2 cellular contexts compared by ENCODE assay signal in genomic region chr19:53865523-53865917, GRCh38.
TF ChIP-seq lines count a peak whose summit lies in the region.

No MANE protein-coding gene starts in this region.

TF ChIP-seq in H1, 55 proteins besides CTCF, POLR2A, EP300 and RAD21:
- TF ChIP-seq ZNF274 (IDR thresholded peaks at IDR 0.05; ENCODE audit: borderline replicate concordance, extremely low read depth, low read length), result no peak
- no peak for TF ChIP-seq GTF2F1 (IDR thresholded peaks at IDR 0.05; ENCODE audit: borderline replicate concordance, low read depth, low read length)
- TF ChIP-seq RBBP5 (IDR thresholded peaks at IDR 0.05; ENCODE audit: borderline replicate concordance, low read depth, low read length), result no peak
- TF ChIP-seq SP1 (IDR thresholded peaks at IDR 0.05; ENCODE audit: low read depth, low read length), result no peak
- TF ChIP-seq BACH1 (IDR thresholded peaks at IDR 0.05; ENCODE audit: low read length), result no peak
- TF ChIP-seq TBP (IDR thresholded peaks at IDR 0.05; ENCODE audit: low read depth, low read length), result no peak
- no peak for TF ChIP-seq CEBPB (IDR thresholded peaks at IDR 0.05; ENCODE audit: low read depth, low read length)
- TF ChIP-seq SP2 (IDR thresholded peaks at IDR 0.05; ENCODE audit: low read length), result no peak
- no peak for TF ChIP-seq CBX5 (IDR thresholded peaks at IDR 0.05; ENCODE audit: low read depth, low read length)
- no peak for TF ChIP-seq FOSL1 (IDR thresholded peaks at IDR 0.05; ENCODE audit: insufficient read depth, low read depth, low read length)
- TF ChIP-seq TCF12 (IDR thresholded peaks at IDR 0.05; ENCODE audit: low read depth, low read length), result no peak
- TF ChIP-seq ASH2L (IDR thresholded peaks at IDR 0.05; ENCODE audit: low read length), result no peak
- TF ChIP-seq, protein P1, sequence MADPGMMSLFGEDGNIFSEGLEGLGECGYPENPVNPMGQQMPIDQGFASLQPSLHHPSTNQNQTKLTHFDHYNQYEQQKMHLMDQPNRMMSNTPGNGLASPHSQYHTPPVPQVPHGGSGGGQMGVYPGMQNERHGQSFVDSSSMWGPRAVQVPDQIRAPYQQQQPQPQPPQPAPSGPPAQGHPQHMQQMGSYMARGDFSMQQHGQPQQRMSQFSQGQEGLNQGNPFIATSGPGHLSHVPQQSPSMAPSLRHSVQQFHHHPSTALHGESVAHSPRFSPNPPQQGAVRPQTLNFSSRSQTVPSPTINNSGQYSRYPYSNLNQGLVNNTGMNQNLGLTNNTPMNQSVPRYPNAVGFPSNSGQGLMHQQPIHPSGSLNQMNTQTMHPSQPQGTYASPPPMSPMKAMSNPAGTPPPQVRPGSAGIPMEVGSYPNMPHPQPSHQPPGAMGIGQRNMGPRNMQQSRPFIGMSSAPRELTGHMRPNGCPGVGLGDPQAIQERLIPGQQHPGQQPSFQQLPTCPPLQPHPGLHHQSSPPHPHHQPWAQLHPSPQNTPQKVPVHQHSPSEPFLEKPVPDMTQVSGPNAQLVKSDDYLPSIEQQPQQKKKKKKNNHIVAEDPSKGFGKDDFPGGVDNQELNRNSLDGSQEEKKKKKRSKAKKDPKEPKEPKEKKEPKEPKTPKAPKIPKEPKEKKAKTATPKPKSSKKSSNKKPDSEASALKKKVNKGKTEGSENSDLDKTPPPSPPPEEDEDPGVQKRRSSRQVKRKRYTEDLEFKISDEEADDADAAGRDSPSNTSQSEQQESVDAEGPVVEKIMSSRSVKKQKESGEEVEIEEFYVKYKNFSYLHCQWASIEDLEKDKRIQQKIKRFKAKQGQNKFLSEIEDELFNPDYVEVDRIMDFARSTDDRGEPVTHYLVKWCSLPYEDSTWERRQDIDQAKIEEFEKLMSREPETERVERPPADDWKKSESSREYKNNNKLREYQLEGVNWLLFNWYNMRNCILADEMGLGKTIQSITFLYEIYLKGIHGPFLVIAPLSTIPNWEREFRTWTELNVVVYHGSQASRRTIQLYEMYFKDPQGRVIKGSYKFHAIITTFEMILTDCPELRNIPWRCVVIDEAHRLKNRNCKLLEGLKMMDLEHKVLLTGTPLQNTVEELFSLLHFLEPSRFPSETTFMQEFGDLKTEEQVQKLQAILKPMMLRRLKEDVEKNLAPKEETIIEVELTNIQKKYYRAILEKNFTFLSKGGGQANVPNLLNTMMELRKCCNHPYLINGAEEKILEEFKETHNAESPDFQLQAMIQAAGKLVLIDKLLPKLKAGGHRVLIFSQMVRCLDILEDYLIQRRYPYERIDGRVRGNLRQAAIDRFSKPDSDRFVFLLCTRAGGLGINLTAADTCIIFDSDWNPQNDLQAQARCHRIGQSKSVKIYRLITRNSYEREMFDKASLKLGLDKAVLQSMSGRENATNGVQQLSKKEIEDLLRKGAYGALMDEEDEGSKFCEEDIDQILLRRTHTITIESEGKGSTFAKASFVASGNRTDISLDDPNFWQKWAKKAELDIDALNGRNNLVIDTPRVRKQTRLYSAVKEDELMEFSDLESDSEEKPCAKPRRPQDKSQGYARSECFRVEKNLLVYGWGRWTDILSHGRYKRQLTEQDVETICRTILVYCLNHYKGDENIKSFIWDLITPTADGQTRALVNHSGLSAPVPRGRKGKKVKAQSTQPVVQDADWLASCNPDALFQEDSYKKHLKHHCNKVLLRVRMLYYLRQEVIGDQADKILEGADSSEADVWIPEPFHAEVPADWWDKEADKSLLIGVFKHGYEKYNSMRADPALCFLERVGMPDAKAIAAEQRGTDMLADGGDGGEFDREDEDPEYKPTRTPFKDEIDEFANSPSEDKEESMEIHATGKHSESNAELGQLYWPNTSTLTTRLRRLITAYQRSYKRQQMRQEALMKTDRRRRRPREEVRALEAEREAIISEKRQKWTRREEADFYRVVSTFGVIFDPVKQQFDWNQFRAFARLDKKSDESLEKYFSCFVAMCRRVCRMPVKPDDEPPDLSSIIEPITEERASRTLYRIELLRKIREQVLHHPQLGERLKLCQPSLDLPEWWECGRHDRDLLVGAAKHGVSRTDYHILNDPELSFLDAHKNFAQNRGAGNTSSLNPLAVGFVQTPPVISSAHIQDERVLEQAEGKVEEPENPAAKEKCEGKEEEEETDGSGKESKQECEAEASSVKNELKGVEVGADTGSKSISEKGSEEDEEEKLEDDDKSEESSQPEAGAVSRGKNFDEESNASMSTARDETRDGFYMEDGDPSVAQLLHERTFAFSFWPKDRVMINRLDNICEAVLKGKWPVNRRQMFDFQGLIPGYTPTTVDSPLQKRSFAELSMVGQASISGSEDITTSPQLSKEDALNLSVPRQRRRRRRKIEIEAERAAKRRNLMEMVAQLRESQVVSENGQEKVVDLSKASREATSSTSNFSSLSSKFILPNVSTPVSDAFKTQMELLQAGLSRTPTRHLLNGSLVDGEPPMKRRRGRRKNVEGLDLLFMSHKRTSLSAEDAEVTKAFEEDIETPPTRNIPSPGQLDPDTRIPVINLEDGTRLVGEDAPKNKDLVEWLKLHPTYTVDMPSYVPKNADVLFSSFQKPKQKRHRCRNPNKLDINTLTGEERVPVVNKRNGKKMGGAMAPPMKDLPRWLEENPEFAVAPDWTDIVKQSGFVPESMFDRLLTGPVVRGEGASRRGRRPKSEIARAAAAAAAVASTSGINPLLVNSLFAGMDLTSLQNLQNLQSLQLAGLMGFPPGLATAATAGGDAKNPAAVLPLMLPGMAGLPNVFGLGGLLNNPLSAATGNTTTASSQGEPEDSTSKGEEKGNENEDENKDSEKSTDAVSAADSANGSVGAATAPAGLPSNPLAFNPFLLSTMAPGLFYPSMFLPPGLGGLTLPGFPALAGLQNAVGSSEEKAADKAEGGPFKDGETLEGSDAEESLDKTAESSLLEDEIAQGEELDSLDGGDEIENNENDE (IDR thresholded peaks at IDR 0.05; ENCODE audit: insufficient replicate concordance, low read length), result no peak
- TF ChIP-seq SIX5 (IDR thresholded peaks at IDR 0.05; ENCODE audit: low read depth, low read length), result no peak
- no peak for TF ChIP-seq GABPA (IDR thresholded peaks at IDR 0.05; ENCODE audit: borderline replicate concordance, insufficient read depth, low read length)
- no peak for TF ChIP-seq EGR1 (IDR thresholded peaks at IDR 0.05; ENCODE audit: borderline replicate concordance, low read depth, low read length)
- TF ChIP-seq POU5F1 (IDR thresholded peaks at IDR 0.05; ENCODE audit: low read depth, low read length), result no peak
- TF ChIP-seq NANOG (IDR thresholded peaks at IDR 0.05; ENCODE audit: insufficient read depth, low read depth, low read length, poor library complexity, severe bottlenecking), result no peak

TF ChIP-seq in neural cell, 6 proteins besides CTCF, POLR2A, EP300 and RAD21:
- peak; percentile 39 for TF ChIP-seq SMC3 (conservative IDR thresholded peaks at IDR 0.05; ENCODE audit: poor library complexity)
- no peak for TF ChIP-seq EZH2 (IDR thresholded peaks at IDR 0.05; ENCODE audit: borderline replicate concordance, insufficient read depth, low read length, poor library complexity, severe bottlenecking)
- no peak for TF ChIP-seq MXI1 (conservative IDR thresholded peaks at IDR 0.05; ENCODE audit: poor library complexity, severe bottlenecking)
